ENCODE assay signal across 8 cellular contexts in the genomic region with DNA sequence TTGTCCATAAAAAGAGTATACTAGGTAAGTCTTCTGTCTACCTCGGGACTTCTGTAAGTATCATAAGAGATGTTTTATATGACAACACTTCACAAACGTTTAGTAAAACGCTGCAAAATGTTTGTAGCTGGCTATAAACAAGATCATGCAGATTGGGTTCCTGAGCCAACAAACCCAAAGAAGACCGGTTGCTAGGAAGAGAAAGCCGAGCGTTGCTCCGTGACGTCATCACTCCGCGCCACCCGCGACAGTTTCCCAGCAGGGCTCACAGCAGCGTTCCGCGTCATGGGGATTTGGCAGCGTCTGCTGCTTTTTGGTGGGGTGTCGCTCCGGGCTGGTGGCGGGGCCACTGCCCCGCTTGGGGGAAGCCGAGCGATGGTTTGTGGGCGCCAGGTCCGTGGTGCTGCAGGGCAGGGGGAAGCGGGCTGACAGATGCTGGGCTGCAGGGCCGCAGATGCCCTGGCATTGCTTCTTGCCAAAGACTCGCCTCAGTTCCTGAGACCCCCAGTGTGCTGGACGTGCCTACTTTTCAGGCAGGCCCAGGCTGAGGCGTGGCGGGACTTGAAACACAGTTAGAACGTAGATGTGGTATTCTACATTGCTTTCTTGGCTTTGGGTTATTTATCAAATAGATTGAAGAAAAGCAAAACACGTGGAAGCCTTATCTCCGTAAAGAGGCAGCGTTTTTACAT. TPM values are rescaled to one million over a fixed set of nuclear protein-coding genes. Genes with fewer than 3 reads are reported as not detected.
DNase-seq lines count a peak whose midpoint lies in the region; ATAC-seq and TF ChIP-seq lines count a peak whose summit lies in the region.

A gene with protein sequence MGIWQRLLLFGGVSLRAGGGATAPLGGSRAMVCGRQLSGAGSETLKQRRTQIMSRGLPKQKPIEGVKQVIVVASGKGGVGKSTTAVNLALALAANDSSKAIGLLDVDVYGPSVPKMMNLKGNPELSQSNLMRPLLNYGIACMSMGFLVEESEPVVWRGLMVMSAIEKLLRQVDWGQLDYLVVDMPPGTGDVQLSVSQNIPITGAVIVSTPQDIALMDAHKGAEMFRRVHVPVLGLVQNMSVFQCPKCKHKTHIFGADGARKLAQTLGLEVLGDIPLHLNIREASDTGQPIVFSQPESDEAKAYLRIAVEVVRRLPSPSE (plus strand): TSS at position 250 of the 692 bp plus-strand sequence. CDS start 36 bp downstream, at position 286.

- CTCF ChIA-PET in AG04449 (lab: Yijun Ruan, JAX), result no interaction called here
- CTCF ChIA-PET in activated B cell treated with CpG ODN at 0.5 μM for 24 hours (lab: Charles Lee), result no interaction called here

- no peaks in the 10 kb centered on the region for H3K9me3 Mint-ChIP-seq in activated B cell treated with CpG ODN at 0.5 μM for 24 hours

- peak; percentile 65 for DNase-seq in AG04449 (ENCODE audit: low read depth, low spot score)
- peak; percentile 93 for DNase-seq in NCI-H2227 treated with DMSO at 0.1 percent for 48 hours (lab: John Stamatoyannopoulos, UW)
- peak; percentile 97 for DNase-seq in activated B cell treated with CpG ODN at 0.5 μM for 24 hours
- DNase-seq in caudate nucleus (lab: John Stamatoyannopoulos, UW), result peak; percentile 28 to 96 (median 89)
- peak; percentile 94 for DNase-seq in iris pigment epithelial cell (ENCODE audit: low read depth)
- DNase-seq in stimulated activated CD4-positive, alpha-beta T cell treated with anti-CD3 and anti-CD28 coated beads, Interleukin-12 subunit alpha, Interleukin-12 subunit beta, amount 100 ng/mL, for 24 hours (ENCODE audit: low read depth in 2 of 2), result peak; percentile 93 to 94

- H3K27me3 Mint-ChIP-seq in activated B cell treated with CpG ODN at 0.5 μM for 24 hours, result peaks cover 6% of the 10 kb centered on the region

- H3K27ac ChIP-seq in caudate nucleus (ENCODE audit: low read depth, low read length), result peak within 1 kb of the TSS; percentile 89

- peaks cover 7% of the 10 kb centered on the region for H3K36me3 Mint-ChIP-seq in activated B cell treated with CpG ODN at 0.5 μM for 24 hours (ENCODE audit: low read depth)

- no peak for TF ChIP-seq CTCF in AG04449 (IDR thresholded peaks at IDR 0.05; ENCODE audit: insufficient read depth, low read length, missing control alignments)
- TF ChIP-seq CTCF in activated B cell treated with CpG ODN at 0.5 μM for 24 hours (IDR thresholded peaks at IDR 0.05), result no peak

- ATAC-seq in GM18907 (IDR thresholded peaks at IDR 0.05; ENCODE audit: unreplicated experiment) (peak; percentile 95), HG03159 (IDR thresholded peaks at IDR 0.05; ENCODE audit: unreplicated experiment) (peak; percentile 96), activated B cell treated with CpG ODN at 0.5 μM for 24 hours (ENCODE audit: low read depth) (peak; percentile 92)

- peak within 1 kb of the TSS; percentile 97 for H3K27ac Mint-ChIP-seq in activated B cell treated with CpG ODN at 0.5 μM for 24 hours

- POLR2A ChIA-PET in AG04449 (lab: Yijun Ruan, JAX), result no interaction called here
- POLR2A ChIA-PET in activated B cell treated with CpG ODN at 0.5 μM for 24 hours (lab: Charles Lee), result interaction anchor here (0.8 to 1.5 kb wide), 5 partner anchors 8 to 642 kb away, joined by 3 to 4 read pairs (median 3); a partner anchor contains a TSS

- intact Hi-C loops in activated B cell treated with CpG ODN at 0.5 μM for 24 hours (cut with micrococcal nuclease), result loop anchor here (1.0 to 10.0 kb wide), 9 partner anchors 72 to 1006 kb away; a partner anchor contains a TSS

- H3K4me1 Mint-ChIP-seq in activated B cell treated with CpG ODN at 0.5 μM for 24 hours, result peaks cover 24% of the 10 kb centered on the region

- H3K4me3 Mint-ChIP-seq in activated B cell treated with CpG ODN at 0.5 μM for 24 hours, result peak within 1 kb of the TSS; percentile 97

- H3K4me3 ChIP-seq in AG04449 (ENCODE audit: low read depth, low read length), result peak within 1 kb of the TSS; percentile 85

RNA-seq across cellular contexts. Expression of the gene that starts here (rescaled TPM):
- 11.7 and 11.9 TPM in 2 replicates for total RNA-seq in activated B cell treated with CpG ODN at 0.5 μM for 24 hours

Comparison
In these comparisons a context has a peak if more than half of its experiments do, and no peak if none do; other contexts are left out.
1. Peak in every context shown above with its lines: DNase-seq, ATAC-seq, H3K4me3 ChIP-seq and H3K27ac ChIP-seq.